8 cellular contexts compared by ENCODE assay signal in genomic region chr12:113152835-113153814, GRCh38. TPM values are rescaled to one million over a fixed set of nuclear protein-coding genes. Genes with fewer than 3 reads are reported as not detected.
A peak's percentile ranks its signal among the peaks of the same experiment; 100 is the strongest.
DNase-seq lines count a peak whose midpoint lies in the region; ATAC-seq and TF ChIP-seq lines count a peak whose summit lies in the region.

No MANE protein-coding gene starts in this region.

- DNase-seq in G401 (ENCODE audit: low spot score) (peak; percentile 71), NCI-H345 (lab: John Stamatoyannopoulos, UW) (peak; percentile 73), coronary artery (ENCODE audit: low spot score) (no peak), left lung (peak; percentile 79 to 90)
- peak; percentile 82 for DNase-seq in activated CD4-positive, alpha-beta T cell treated with anti-CD3 and anti-CD28 coated beads for 36 hours
- DNase-seq in stimulated activated CD4-positive, alpha-beta T cell treated with anti-CD3 and anti-CD28 coated beads, Interleukin-1b, Interleukin-23, amount 100 ng/mL, for 48 hours: peak; percentile 67

- H3K9me3 ChIP-seq in left lung: no peaks in the 10 kb centered on the region

- TF ChIP-seq CTCF in coronary artery (IDR thresholded peaks at IDR 0.05) (peak; percentile 16), left lung (IDR thresholded peaks at IDR 0.05) (peak; percentile 15 to 19)

- POLR2A ChIA-PET in activated CD4-positive, alpha-beta T cell treated with anti-CD3 and anti-CD28 coated beads for 36 hours (lab: Charles Lee): interaction anchor here (0.6 to 1.4 kb wide), 4 partner anchors 12 to 58 kb away, joined by 3 to 7 read pairs (median 3); partner anchors contain the start of gene RASAL1

- peak overlapping the region; percentile 61 for H3K4me3 ChIP-seq in coronary artery
- H3K4me3 ChIP-seq in left lung: peak overlapping the region; percentile 15 to 20

- peaks cover 33 to 74% of the 10 kb centered on the region in 2 donors for H3K27me3 ChIP-seq in left lung

- H3K36me3 ChIP-seq in left lung: peaks cover 0 to 11% of the 10 kb centered on the region in 2 donors

- intact Hi-C loops in activated CD4-positive, alpha-beta T cell treated with anti-CD3 and anti-CD28 coated beads for 36 hours (cut with DNase I, micrococcal nuclease): loop anchor here (1.0 to 5.0 kb wide), 8 partner anchors 16 to 253 kb away; partner anchors contain the start of genes DDX54 (in 1 of the 2), DTX1 (in 1 of the 2), RASAL1 (in 1 of the 2) and RITA1 (in 1 of the 2)
- intact Hi-C loops in left lung (cut with DNase I): no loop called here

- H3K27ac ChIP-seq in coronary artery (no peak overlapping the region), left lung (no peak overlapping the region)

- peaks cover 0 to 22% of the 10 kb centered on the region in 2 donors for H3K4me1 ChIP-seq in left lung

- CTCF ChIA-PET in activated CD4-positive, alpha-beta T cell treated with anti-CD3 and anti-CD28 coated beads for 36 hours (lab: Charles Lee): interaction anchor here (0.5 to 5.0 kb wide), 21 partner anchors 9 to 254 kb away, joined by 3 to 57 read pairs (median 4); partner anchors contain the start of genes OAS2 and RASAL1

- in situ Hi-C loops in G401 (cut with HindIII; ENCODE audit: low sequenced_read_pairs): loop anchor here (25.0 kb wide), 1 partner anchor 91 kb away; the partner anchor contains the start of gene DTX1

- H3K27ac Mint-ChIP-seq in activated CD4-positive, alpha-beta T cell treated with anti-CD3 and anti-CD28 coated beads for 36 hours: peak overlapping the region; percentile 47

- no peaks in the 10 kb centered on the region for H3K9me3 Mint-ChIP-seq in activated CD4-positive, alpha-beta T cell treated with anti-CD3 and anti-CD28 coated beads for 36 hours (ENCODE audit: low read depth)

- H3K27me3 Mint-ChIP-seq in activated CD4-positive, alpha-beta T cell treated with anti-CD3 and anti-CD28 coated beads for 36 hours: peaks cover 11% of the 10 kb centered on the region

- H3K4me3 Mint-ChIP-seq in activated CD4-positive, alpha-beta T cell treated with anti-CD3 and anti-CD28 coated beads for 36 hours: peak overlapping the region; percentile 69

- peaks cover 5% of the 10 kb centered on the region for H3K36me3 Mint-ChIP-seq in activated CD4-positive, alpha-beta T cell treated with anti-CD3 and anti-CD28 coated beads for 36 hours (ENCODE audit: low read depth)

- peak; percentile 44 for ATAC-seq in HG02870 (IDR thresholded peaks at IDR 0.05; ENCODE audit: unreplicated experiment)
- ATAC-seq in activated CD4-positive, alpha-beta T cell treated with anti-CD3 and anti-CD28 coated beads for 36 hours: peak; percentile 78
- ATAC-seq in left lung: peak; percentile 92
- no peak for ATAC-seq in HG03521 (IDR thresholded peaks at IDR 0.05; ENCODE audit: unreplicated experiment)

- H3K4me1 Mint-ChIP-seq in activated CD4-positive, alpha-beta T cell treated with anti-CD3 and anti-CD28 coated beads for 36 hours: peaks cover 17% of the 10 kb centered on the region

RNA-seq across cellular contexts. Expression of gene CFAP73, which starts 3.6 kb away (rescaled TPM):
- not detected in 2 replicates for total RNA-seq in G401 (2014; rRNA removed; shearing (Covaris generic))
- total RNA-seq in activated CD4-positive, alpha-beta T cell treated with anti-CD3 and anti-CD28 coated beads for 36 hours: 1 to 10 TPM in 1 of 2 experiments, under 1 TPM in 1; 0.86 to 1.1 TPM
- total RNA-seq in left lung: 1 to 10 TPM in 1 of 2 donors, not detected in 1; 4.3 TPM

RNA-seq across cellular contexts. Expression of gene RASAL1, which starts 17.6 kb away (rescaled TPM):
- 3.1 and 3.3 TPM in 2 replicates for total RNA-seq in G401 (2014; rRNA removed; shearing (Covaris generic))
- 10 to 100 TPM in 1 of 2 experiments, 1 to 10 TPM in 1; 9.0 to 10.6 TPM for total RNA-seq in activated CD4-positive, alpha-beta T cell treated with anti-CD3 and anti-CD28 coated beads for 36 hours
- total RNA-seq in left lung: under 1 TPM; 0.17 to 0.24 TPM

RNA-seq across cellular contexts. Expression of gene DDX54, which starts 32.2 kb away (rescaled TPM):
- 63.1 and 130 TPM in 2 replicates for total RNA-seq in G401 (2014; rRNA removed; shearing (Covaris generic))
- 100 to 1,000 TPM; 118 to 132 TPM for total RNA-seq in activated CD4-positive, alpha-beta T cell treated with anti-CD3 and anti-CD28 coated beads for 36 hours
- total RNA-seq in left lung: 10 to 100 TPM; 42.0 to 61.1 TPM

RNA-seq across cellular contexts. Expression of gene RITA1, which starts 32.4 kb away (rescaled TPM):
- total RNA-seq in G401 (2014; rRNA removed; shearing (Covaris generic)): 63.7 and 69.2 TPM in 2 replicates
- total RNA-seq in activated CD4-positive, alpha-beta T cell treated with anti-CD3 and anti-CD28 coated beads for 36 hours: 10 to 100 TPM; 23.4 to 25.7 TPM
- total RNA-seq in left lung: 10 to 100 TPM; 16.7 to 17.3 TPM

Comparison
In these comparisons a context has a peak if more than half of its experiments do, and no peak if none do; other contexts are left out.
1. intact Hi-C loops: an anchor here in activated CD4-positive, alpha-beta T cell treated with anti-CD3 and anti-CD28 coated beads for 36 hours (1.0 to 5.0 kb wide); none called in left lung.